ENCODE assay signal across 1 cellular context in the genomic region with DNA sequence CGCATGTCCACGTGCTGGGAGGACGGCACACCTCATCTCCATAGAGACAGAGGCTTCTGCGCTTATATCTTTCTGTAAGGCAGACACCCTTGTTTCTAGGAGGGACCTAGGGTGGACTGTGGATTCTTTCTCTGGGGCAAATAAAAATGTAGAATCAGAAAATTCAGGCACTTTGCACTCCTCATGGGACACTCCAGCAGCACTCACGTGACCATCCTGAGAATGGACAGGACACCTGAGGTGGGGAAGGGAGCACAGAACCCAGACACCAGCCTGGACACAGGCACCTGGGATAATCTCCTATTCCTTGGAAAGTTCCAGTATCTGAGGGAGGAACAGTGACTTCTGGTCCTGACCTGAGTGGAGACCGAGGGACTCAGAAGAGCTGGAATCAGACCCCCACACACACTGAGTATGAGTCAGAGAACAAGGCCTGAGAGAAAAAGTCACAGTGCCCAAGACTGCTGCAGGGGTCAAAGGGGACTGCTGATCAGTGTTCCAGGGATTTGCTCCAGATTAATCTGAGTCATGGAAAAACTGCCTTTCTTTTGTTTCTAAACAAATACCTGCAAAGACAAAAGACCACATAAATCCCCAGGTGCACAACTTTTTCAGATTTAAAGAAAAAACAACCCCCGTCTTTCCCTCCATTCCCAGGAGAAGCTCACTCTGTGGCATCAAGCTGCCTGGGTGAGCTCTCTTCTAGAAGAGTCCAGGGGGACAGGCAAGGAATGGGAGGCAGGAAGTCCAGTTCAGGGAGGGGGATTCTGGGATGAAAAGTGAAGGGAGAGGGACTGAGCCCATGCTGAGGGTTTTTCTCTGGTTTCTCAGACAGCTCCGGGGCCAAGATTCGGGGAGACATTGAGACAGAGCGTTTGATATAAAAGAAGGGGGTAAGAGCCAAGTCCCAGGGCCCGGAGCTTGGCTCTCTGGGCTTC.
TF ChIP-seq lines count a peak whose summit lies in the region.

No MANE protein-coding gene starts in this region.

TF ChIP-seq in HepG2, 621 proteins besides CTCF, POLR2A, EP300 and RAD21:
- TF ChIP-seq FOSL2 (CRISPR knock-in tag; IDR thresholded peaks at IDR 0.05) (0 out of 2 replicates have a peak, but pooled peaks have one; percentile 8), GLI4 (CRISPR knock-in tag; IDR thresholded peaks at IDR 0.05; ENCODE audit: borderline replicate concordance) (0 out of 2 replicates have a peak, but pooled peaks have one; percentile 31), MED8 (CRISPR knock-in tag; IDR thresholded peaks at IDR 0.05; ENCODE audit: insufficient replicate concordance) (peak; percentile 16), RFX5 (IDR thresholded peaks at IDR 0.05; ENCODE audit: low read depth, low read length) (0 out of 2 replicates have a peak, but pooled peaks have one; percentile 3), ZNF441 (CRISPR knock-in tag; IDR thresholded peaks at IDR 0.05; ENCODE audit: borderline replicate concordance) (no peak), TGIF2 (CRISPR knock-in tag; IDR thresholded peaks at IDR 0.05) (0 out of 2 replicates have a peak, but pooled peaks have one; percentile 14), GABPA (IDR thresholded peaks at IDR 0.05; ENCODE audit: low read depth, low read length) (no peak), GABPA (CRISPR knock-in tag; IDR thresholded peaks at IDR 0.05; ENCODE audit: low read depth) (peak; percentile 52; the same call in 1 of the 2 replicates), PHF21A (CRISPR knock-in tag; IDR thresholded peaks at IDR 0.05) (no peak), KMT2A (CRISPR knock-in tag; IDR thresholded peaks at IDR 0.05) (0 out of 2 replicates have a peak, but pooled peaks have one; percentile 15), PPARG (CRISPR knock-in tag; conservative IDR thresholded peaks at IDR 0.05) (0 out of 2 replicates have a peak, but pooled peaks have one; percentile 5), SAP130 (CRISPR knock-in tag; IDR thresholded peaks at IDR 0.05; ENCODE audit: low read depth) (no peak), ZNF724P (CRISPR knock-in tag; IDR thresholded peaks at IDR 0.05; ENCODE audit: borderline replicate concordance) (0 out of 2 replicates have a peak, but pooled peaks have one; percentile 4), YEATS4 (CRISPR knock-in tag; IDR thresholded peaks at IDR 0.05; ENCODE audit: borderline replicate concordance) (0 out of 2 replicates have a peak, but pooled peaks have one; percentile 21), ZNF776 (CRISPR knock-in tag; IDR thresholded peaks at IDR 0.05) (0 out of 2 replicates have a peak, but pooled peaks have one; percentile 38), ZNF883 (CRISPR knock-in tag; IDR thresholded peaks at IDR 0.05; ENCODE audit: not compliant biosample characterization) (peak; percentile 17)
- TF ChIP-seq, protein P1, sequence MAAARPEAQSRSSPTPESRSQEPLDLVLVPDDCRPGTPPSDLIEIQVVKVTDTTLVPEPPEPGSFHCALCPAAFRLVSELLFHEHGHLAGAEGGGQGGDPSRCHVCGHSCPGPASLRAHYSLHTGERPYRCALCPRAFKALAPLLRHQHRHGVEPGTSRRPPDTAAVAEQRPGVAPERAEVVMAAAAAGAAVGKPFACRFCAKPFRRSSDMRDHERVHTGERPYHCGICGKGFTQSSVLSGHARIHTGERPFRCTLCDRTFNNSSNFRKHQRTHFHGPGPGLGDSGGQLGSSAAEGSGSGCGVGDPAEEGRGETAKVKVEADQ (CRISPR knock-in tag; IDR thresholded peaks at IDR 0.05; ENCODE audit: borderline replicate concordance) = 0 out of 2 replicates have a peak, but pooled peaks have one; percentile 19
- TF ChIP-seq, protein P2, sequence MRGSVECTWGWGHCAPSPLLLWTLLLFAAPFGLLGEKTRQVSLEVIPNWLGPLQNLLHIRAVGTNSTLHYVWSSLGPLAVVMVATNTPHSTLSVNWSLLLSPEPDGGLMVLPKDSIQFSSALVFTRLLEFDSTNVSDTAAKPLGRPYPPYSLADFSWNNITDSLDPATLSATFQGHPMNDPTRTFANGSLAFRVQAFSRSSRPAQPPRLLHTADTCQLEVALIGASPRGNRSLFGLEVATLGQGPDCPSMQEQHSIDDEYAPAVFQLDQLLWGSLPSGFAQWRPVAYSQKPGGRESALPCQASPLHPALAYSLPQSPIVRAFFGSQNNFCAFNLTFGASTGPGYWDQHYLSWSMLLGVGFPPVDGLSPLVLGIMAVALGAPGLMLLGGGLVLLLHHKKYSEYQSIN (CRISPR knock-in tag; IDR thresholded peaks at IDR 0.05; ENCODE audit: borderline replicate concordance) = no peak
- TF ChIP-seq, protein P3, sequence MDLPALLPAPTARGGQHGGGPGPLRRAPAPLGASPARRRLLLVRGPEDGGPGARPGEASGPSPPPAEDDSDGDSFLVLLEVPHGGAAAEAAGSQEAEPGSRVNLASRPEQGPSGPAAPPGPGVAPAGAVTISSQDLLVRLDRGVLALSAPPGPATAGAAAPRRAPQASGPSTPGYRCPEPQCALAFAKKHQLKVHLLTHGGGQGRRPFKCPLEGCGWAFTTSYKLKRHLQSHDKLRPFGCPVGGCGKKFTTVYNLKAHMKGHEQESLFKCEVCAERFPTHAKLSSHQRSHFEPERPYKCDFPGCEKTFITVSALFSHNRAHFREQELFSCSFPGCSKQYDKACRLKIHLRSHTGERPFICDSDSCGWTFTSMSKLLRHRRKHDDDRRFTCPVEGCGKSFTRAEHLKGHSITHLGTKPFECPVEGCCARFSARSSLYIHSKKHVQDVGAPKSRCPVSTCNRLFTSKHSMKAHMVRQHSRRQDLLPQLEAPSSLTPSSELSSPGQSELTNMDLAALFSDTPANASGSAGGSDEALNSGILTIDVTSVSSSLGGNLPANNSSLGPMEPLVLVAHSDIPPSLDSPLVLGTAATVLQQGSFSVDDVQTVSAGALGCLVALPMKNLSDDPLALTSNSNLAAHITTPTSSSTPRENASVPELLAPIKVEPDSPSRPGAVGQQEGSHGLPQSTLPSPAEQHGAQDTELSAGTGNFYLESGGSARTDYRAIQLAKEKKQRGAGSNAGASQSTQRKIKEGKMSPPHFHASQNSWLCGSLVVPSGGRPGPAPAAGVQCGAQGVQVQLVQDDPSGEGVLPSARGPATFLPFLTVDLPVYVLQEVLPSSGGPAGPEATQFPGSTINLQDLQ (CRISPR knock-in tag; IDR thresholded peaks at IDR 0.05) = no peak
- TF ChIP-seq, protein P4, sequence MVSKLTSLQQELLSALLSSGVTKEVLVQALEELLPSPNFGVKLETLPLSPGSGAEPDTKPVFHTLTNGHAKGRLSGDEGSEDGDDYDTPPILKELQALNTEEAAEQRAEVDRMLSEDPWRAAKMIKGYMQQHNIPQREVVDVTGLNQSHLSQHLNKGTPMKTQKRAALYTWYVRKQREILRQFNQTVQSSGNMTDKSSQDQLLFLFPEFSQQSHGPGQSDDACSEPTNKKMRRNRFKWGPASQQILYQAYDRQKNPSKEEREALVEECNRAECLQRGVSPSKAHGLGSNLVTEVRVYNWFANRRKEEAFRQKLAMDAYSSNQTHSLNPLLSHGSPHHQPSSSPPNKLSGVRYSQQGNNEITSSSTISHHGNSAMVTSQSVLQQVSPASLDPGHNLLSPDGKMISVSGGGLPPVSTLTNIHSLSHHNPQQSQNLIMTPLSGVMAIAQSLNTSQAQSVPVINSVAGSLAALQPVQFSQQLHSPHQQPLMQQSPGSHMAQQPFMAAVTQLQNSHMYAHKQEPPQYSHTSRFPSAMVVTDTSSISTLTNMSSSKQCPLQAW (CRISPR knock-in tag; IDR thresholded peaks at IDR 0.05) = peak; percentile 40; the same call in 1 of the 2 replicates
- TF ChIP-seq, protein P5, sequence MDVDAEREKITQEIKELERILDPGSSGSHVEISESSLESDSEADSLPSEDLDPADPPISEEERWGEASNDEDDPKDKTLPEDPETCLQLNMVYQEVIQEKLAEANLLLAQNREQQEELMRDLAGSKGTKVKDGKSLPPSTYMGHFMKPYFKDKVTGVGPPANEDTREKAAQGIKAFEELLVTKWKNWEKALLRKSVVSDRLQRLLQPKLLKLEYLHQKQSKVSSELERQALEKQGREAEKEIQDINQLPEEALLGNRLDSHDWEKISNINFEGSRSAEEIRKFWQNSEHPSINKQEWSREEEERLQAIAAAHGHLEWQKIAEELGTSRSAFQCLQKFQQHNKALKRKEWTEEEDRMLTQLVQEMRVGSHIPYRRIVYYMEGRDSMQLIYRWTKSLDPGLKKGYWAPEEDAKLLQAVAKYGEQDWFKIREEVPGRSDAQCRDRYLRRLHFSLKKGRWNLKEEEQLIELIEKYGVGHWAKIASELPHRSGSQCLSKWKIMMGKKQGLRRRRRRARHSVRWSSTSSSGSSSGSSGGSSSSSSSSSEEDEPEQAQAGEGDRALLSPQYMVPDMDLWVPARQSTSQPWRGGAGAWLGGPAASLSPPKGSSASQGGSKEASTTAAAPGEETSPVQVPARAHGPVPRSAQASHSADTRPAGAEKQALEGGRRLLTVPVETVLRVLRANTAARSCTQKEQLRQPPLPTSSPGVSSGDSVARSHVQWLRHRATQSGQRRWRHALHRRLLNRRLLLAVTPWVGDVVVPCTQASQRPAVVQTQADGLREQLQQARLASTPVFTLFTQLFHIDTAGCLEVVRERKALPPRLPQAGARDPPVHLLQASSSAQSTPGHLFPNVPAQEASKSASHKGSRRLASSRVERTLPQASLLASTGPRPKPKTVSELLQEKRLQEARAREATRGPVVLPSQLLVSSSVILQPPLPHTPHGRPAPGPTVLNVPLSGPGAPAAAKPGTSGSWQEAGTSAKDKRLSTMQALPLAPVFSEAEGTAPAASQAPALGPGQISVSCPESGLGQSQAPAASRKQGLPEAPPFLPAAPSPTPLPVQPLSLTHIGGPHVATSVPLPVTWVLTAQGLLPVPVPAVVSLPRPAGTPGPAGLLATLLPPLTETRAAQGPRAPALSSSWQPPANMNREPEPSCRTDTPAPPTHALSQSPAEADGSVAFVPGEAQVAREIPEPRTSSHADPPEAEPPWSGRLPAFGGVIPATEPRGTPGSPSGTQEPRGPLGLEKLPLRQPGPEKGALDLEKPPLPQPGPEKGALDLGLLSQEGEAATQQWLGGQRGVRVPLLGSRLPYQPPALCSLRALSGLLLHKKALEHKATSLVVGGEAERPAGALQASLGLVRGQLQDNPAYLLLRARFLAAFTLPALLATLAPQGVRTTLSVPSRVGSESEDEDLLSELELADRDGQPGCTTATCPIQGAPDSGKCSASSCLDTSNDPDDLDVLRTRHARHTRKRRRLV (CRISPR knock-in tag; IDR thresholded peaks at IDR 0.05) = 0 out of 2 replicates have a peak, but pooled peaks have one; percentile 41
- TF ChIP-seq, protein P6, sequence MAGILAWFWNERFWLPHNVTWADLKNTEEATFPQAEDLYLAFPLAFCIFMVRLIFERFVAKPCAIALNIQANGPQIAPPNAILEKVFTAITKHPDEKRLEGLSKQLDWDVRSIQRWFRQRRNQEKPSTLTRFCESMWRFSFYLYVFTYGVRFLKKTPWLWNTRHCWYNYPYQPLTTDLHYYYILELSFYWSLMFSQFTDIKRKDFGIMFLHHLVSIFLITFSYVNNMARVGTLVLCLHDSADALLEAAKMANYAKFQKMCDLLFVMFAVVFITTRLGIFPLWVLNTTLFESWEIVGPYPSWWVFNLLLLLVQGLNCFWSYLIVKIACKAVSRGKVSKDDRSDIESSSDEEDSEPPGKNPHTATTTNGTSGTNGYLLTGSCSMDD (CRISPR knock-in tag; IDR thresholded peaks at IDR 0.05) = no peak
- TF ChIP-seq, protein P7, sequence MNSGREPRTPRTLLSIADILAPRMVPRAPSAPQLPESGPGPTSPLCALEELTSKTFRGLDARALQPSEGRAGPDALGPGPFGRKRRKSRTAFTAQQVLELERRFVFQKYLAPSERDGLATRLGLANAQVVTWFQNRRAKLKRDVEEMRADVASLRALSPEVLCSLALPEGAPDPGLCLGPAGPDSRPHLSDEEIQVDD (CRISPR knock-in tag; IDR thresholded peaks at IDR 0.05; ENCODE audit: borderline replicate concordance) = no peak
- TF ChIP-seq, protein P8, sequence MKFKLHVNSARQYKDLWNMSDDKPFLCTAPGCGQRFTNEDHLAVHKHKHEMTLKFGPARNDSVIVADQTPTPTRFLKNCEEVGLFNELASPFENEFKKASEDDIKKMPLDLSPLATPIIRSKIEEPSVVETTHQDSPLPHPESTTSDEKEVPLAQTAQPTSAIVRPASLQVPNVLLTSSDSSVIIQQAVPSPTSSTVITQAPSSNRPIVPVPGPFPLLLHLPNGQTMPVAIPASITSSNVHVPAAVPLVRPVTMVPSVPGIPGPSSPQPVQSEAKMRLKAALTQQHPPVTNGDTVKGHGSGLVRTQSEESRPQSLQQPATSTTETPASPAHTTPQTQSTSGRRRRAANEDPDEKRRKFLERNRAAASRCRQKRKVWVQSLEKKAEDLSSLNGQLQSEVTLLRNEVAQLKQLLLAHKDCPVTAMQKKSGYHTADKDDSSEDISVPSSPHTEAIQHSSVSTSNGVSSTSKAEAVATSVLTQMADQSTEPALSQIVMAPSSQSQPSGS (CRISPR knock-in tag; IDR thresholded peaks at IDR 0.05) = peak; percentile 10; the same call in 1 of the 2 replicates
